11 cellular contexts compared by ENCODE assay signal in the genomic region with DNA sequence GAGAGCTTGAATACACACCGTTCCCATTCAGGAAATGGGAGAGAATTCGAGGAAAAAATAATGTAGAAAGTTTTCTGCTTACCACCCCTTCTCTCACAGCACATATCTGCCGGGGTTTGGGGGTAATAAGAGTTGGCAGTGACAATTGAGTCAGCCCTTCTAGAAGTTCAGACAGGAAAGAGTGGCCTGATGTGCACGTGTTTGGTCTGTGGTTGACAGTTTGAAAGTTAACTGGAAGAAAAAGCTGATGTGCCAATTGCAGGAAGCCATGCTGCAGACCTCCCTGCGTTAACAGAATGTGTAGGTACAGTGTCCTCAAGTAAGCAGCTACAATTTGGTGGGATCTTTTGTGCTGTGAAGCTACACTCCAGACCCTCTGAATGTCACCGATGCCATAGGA. TPM values are rescaled to one million over a fixed set of nuclear protein-coding genes. Genes with fewer than 3 reads are reported as not detected.
DNase-seq lines count a peak whose midpoint lies in the region; ATAC-seq and TF ChIP-seq lines count a peak whose summit lies in the region.
"Had no signal": no experiment of that assay in that cellular context is flagged by ENCODE, and none has a peak within 500 bp of the region (broad histone marks: within the 10 kb centered on the region; RNA-seq: fewer than 3 reads in every experiment).

No MANE protein-coding gene starts in this region.

- H3K9ac ChIP-seq in OCI-LY1 (ENCODE audit: low read length): no peak overlapping the region

- H4K20me1 ChIP-seq in OCI-LY1 (ENCODE audit: insufficient read depth, low read length): no peaks in the 10 kb centered on the region

- no peaks in the 10 kb centered on the region for H3K79me2 ChIP-seq in OCI-LY1 (ENCODE audit: insufficient read depth, low read length)

- peaks cover 34% of the 10 kb centered on the region for H3K36me3 Mint-ChIP-seq in activated naive CD4-positive, alpha-beta T cell treated with anti-CD3 and anti-CD28 coated beads, Interleukin-2, amount 50 U/mL, for 24 hours
- peaks cover 45% of the 10 kb centered on the region for H3K36me3 Mint-ChIP-seq in central memory CD8-positive, alpha-beta T cell (ENCODE audit: insufficient read depth)

- H3K27me3 ChIP-seq in OCI-LY1 (ENCODE audit: insufficient read depth, low read length) (no peaks in the 10 kb centered on the region), breast epithelium (no peaks in the 10 kb centered on the region)
- H3K27me3 ChIP-seq: ascending aorta had no signal

- peaks cover 5% of the 10 kb centered on the region for H3K27me3 Mint-ChIP-seq in activated naive CD4-positive, alpha-beta T cell treated with anti-CD3 and anti-CD28 coated beads, Interleukin-2, amount 50 U/mL, for 24 hours
- H3K27me3 Mint-ChIP-seq in central memory CD8-positive, alpha-beta T cell: peaks cover 18% of the 10 kb centered on the region

- H3K4me1 Mint-ChIP-seq in activated naive CD4-positive, alpha-beta T cell treated with anti-CD3 and anti-CD28 coated beads, Interleukin-2, amount 50 U/mL, for 24 hours: peaks cover 27% of the 10 kb centered on the region
- H3K4me1 Mint-ChIP-seq in central memory CD8-positive, alpha-beta T cell: peaks cover 36% of the 10 kb centered on the region

- TF ChIP-seq CTCF in OCI-LY1 (IDR thresholded peaks at IDR 0.05; ENCODE audit: low read length) (no peak), breast epithelium (IDR thresholded peaks at IDR 0.05) (no peak)

- TF ChIP-seq POLR2A in breast epithelium (IDR thresholded peaks at IDR 0.05): no peak

- intact Hi-C loops in breast epithelium (cut with DNase I; ENCODE audit: low total_unique reads): loop anchor here (5.0 kb wide), 1 partner anchor 248 kb away; no protein-coding TSS in a partner anchor

- no peak overlapping the region for H3K4me3 Mint-ChIP-seq in activated naive CD4-positive, alpha-beta T cell treated with anti-CD3 and anti-CD28 coated beads, Interleukin-2, amount 50 U/mL, for 24 hours
- no peak overlapping the region for H3K4me3 Mint-ChIP-seq in central memory CD8-positive, alpha-beta T cell

- H3K36me3 ChIP-seq in OCI-LY1 (ENCODE audit: insufficient read depth, low read length) (peaks cover 45% of the 10 kb centered on the region), breast epithelium (no peaks in the 10 kb centered on the region)

- no peak for DNase-seq in activated naive CD4-positive, alpha-beta T cell treated with Interleukin-2 at 50 U/mL for 16 hours
- peak in 1 of 2 donors; percentile 24 for DNase-seq in central memory CD8-positive, alpha-beta T cell (ENCODE audit: low spot score in 2 of 2)
- peak; percentile 13 for DNase-seq in stimulated activated naive CD8-positive, alpha-beta T cell treated with anti-CD3 and anti-CD28 coated beads, Interleukin-15, Interleukin-2, amounts not matched to agents 100 U/mL and 50 U/mL, for 24 hours
- DNase-seq in activated CD4-positive, CD25-positive, alpha-beta regulatory T cell treated with anti-CD3 and anti-CD28 coated beads, Interleukin-2, amount 50 U/mL, for 72 hours: no peak
- DNase-seq in SW480 (ENCODE audit: low spot score): no peak
- DNase-seq in breast epithelium (ENCODE audit: low spot score in 2 of 2): no peak
- DNase-seq: Caco-2, NCI-H1092 treated with DMSO at 0.1 percent for 48 hours had no signal

- H3K4me3 ChIP-seq in OCI-LY1 (ENCODE audit: low read depth, low read length, poor library complexity, severe bottlenecking): no peak overlapping the region
- H3K4me3 ChIP-seq in breast epithelium: no peak overlapping the region
- H3K4me3 ChIP-seq: ascending aorta had no signal

- H3K4me2 ChIP-seq in OCI-LY1 (ENCODE audit: low read length): no peak overlapping the region

- no peaks in the 10 kb centered on the region for H3K9me3 ChIP-seq in OCI-LY1 (ENCODE audit: low read length)
- H3K9me3 ChIP-seq in breast epithelium: no peaks in the 10 kb centered on the region
- H3K9me3 ChIP-seq: Caco-2 had no signal

- peak overlapping the region; percentile 21 for H3K27ac ChIP-seq in OCI-LY1 (ENCODE audit: low read depth, low read length, poor library complexity, severe bottlenecking)
- no peak overlapping the region for H3K27ac ChIP-seq in breast epithelium
- H3K27ac ChIP-seq: ascending aorta had no signal

- peak; percentile 92 for ATAC-seq in central memory CD8-positive, alpha-beta T cell (replicated peaks; ENCODE audit: extremely low read depth, poor library complexity, severe bottlenecking)
- peak; percentile 71 for ATAC-seq in stimulated activated naive CD8-positive, alpha-beta T cell treated with anti-CD3 and anti-CD28 coated beads, Interleukin-15, Interleukin-2, amounts not matched to agents 100 U/mL and 50 U/mL, for 24 hours

- H3K27ac Mint-ChIP-seq in activated naive CD4-positive, alpha-beta T cell treated with anti-CD3 and anti-CD28 coated beads, Interleukin-2, amount 50 U/mL, for 24 hours: peak overlapping the region; percentile 51
- no peak overlapping the region for H3K27ac Mint-ChIP-seq in central memory CD8-positive, alpha-beta T cell (ENCODE audit: low read depth)

- 0 out of 2 replicates have a peak, but pooled peaks cover 3% of the 10 kb centered on the region for H3F3A ChIP-seq in OCI-LY1 (ENCODE audit: insufficient read depth, low read length)

- no peaks in the 10 kb centered on the region for H3K4me1 ChIP-seq in OCI-LY1 (ENCODE audit: insufficient read depth, low read length, severe bottlenecking)
- no peaks in the 10 kb centered on the region for H3K4me1 ChIP-seq in breast epithelium
- H3K4me1 ChIP-seq: ascending aorta, Caco-2 had no signal

- H2AFZ ChIP-seq in OCI-LY1 (ENCODE audit: low read length): no peak overlapping the region

- peaks cover 6% of the 10 kb centered on the region for H3K9me3 Mint-ChIP-seq in activated naive CD4-positive, alpha-beta T cell treated with anti-CD3 and anti-CD28 coated beads, Interleukin-2, amount 50 U/mL, for 24 hours
- H3K9me3 Mint-ChIP-seq in central memory CD8-positive, alpha-beta T cell: no peaks in the 10 kb centered on the region

- no peaks in the 10 kb centered on the region for H3K9me2 ChIP-seq in OCI-LY1 (ENCODE audit: low read depth, low read length)

RNA-seq across cellular contexts. Expression of a gene that starts 50.9 kb away (rescaled TPM):
- total RNA-seq in breast epithelium: 100 to 1,000 TPM in 2 of 3 donors, 10 to 100 TPM in 1; 89.3 to 173 (median 134) TPM
